ENCODE assay signal across 36 cellular contexts in genomic region chr10:132799856-132800255, GRCh38. TPM values are rescaled to one million over a fixed set of nuclear protein-coding genes. Genes with fewer than 3 reads are reported as not detected.
"Had no signal": no experiment of that assay in that cellular context is flagged by ENCODE, and none has a peak within 500 bp of the region (broad histone marks: within the 10 kb centered on the region; RNA-seq: fewer than 3 reads in every experiment).

No MANE protein-coding gene starts in this region.

- ATAC-seq: activated CD4-positive, alpha-beta T cell treated with anti-CD3 and anti-CD28 coated beads for 36 hours; activated CD8-positive, alpha-beta memory T cell treated with anti-CD3 and anti-CD28 coated beads, Interleukin-2, amount 10 ng/mL, durations not matched to agents 7 days and 5 days; activated CD8-positive, alpha-beta T cell treated with anti-CD3 and anti-CD28 coated beads, Interleukin-2, amount 10 ng/mL, durations not matched to agents 7 days and 5 days; activated naive CD8-positive, alpha-beta T cell treated with anti-CD3 and anti-CD28 coated beads, Interleukin-2, amount 50 U/mL, for 24 hours had no signal

- H3K4me3 ChIP-seq: ascending aorta, cardiac muscle cell had no signal

- DNase-seq: activated B cell treated with CpG ODN at 0.5 μM for 24 hours; activated CD4-positive, alpha-beta memory T cell treated with anti-CD3 and anti-CD28 coated beads, Interleukin-2, amount 10 ng/mL, durations not matched to agents 7 days and 5 days; activated CD4-positive, alpha-beta T cell treated with anti-CD3 and anti-CD28 coated beads for 36 hours; activated CD4-positive, alpha-beta T cell treated with anti-CD3 and anti-CD28 coated beads for 48 hours; activated CD4-positive, alpha-beta T cell treated with anti-CD3 and anti-CD28 coated beads, Interleukin-2, amount 10 ng/mL, durations not matched to agents 7 days and 5 days; activated CD4-positive, alpha-beta T cell treated with anti-CD3 and anti-CD28 coated beads, Interleukin-2, amount 50 U/mL, for 48 hours; activated CD4-positive, CD25-positive, alpha-beta regulatory T cell treated with anti-CD3 and anti-CD28 coated beads, Interleukin-2, amount 50 U/mL, for 72 hours; activated CD8-positive, alpha-beta memory T cell treated with anti-CD3 and anti-CD28 coated beads for 24 hours; activated CD8-positive, alpha-beta memory T cell treated with anti-CD3 and anti-CD28 coated beads, Interleukin-2, amount 10 ng/mL, durations not matched to agents 7 days and 5 days; activated CD8-positive, alpha-beta memory T cell treated with anti-CD3 and anti-CD28 coated beads, Interleukin-2, amount 50 U/mL, for 48 hours; activated CD8-positive, alpha-beta T cell treated with anti-CD3 and anti-CD28 coated beads, Interleukin-2, amount 10 ng/mL, durations not matched to agents 7 days and 5 days; activated effector memory CD4-positive, alpha-beta T cell treated with Interleukin-2 at 50 U/mL for 16 hours; activated gamma-delta T cell; activated naive CD4-positive, alpha-beta T cell treated with anti-CD3 and anti-CD28 coated beads, Interleukin-2, amount 10 ng/mL, durations not matched to agents 7 days and 5 days; activated naive CD4-positive, alpha-beta T cell treated with Interleukin-2 at 50 U/mL for 16 hours; activated naive CD8-positive, alpha-beta T cell treated with anti-CD3 and anti-CD28 coated beads, Interleukin-2, amount 10 ng/mL, durations not matched to agents 7 days and 5 days; activated naive CD8-positive, alpha-beta T cell treated with anti-CD3 and anti-CD28 coated beads, Interleukin-2, amount 50 U/mL, for 24 hours; activated T-cell treated with anti-CD3 and anti-CD28 coated beads, Interleukin-2, amount 50 U/mL, for 24 hours; activated T-cell treated with anti-CD3 and anti-CD28 coated beads, Interleukin-2, amount 50 U/mL, for 48 hours; amygdala; anterior cingulate cortex; central memory CD4-positive, alpha-beta T cell; SW 1271; T-helper 2 cell; T-helper 9 cell; WERI-Rb-1 had no signal

- H3K4me1 ChIP-seq: ascending aorta had no signal

- H3K36me3 Mint-ChIP-seq: activated CD8-positive, alpha-beta memory T cell treated with anti-CD3 and anti-CD28 coated beads, Interleukin-2, amount 10 ng/mL, durations not matched to agents 7 days and 5 days; activated naive CD4-positive, alpha-beta T cell treated with anti-CD3 and anti-CD28 coated beads, Interleukin-2, amount 10 ng/mL, durations not matched to agents 7 days and 5 days; activated naive CD4-positive, alpha-beta T cell treated with anti-CD3 and anti-CD28 coated beads, Interleukin-2, amount 50 U/mL, for 24 hours; activated naive CD8-positive, alpha-beta T cell; activated naive CD8-positive, alpha-beta T cell treated with anti-CD3 and anti-CD28 coated beads, Interleukin-2, amount 10 ng/mL, durations not matched to agents 7 days and 5 days; brain had no signal

- H3K27ac Mint-ChIP-seq: activated B cell treated with CpG ODN at 0.5 μM for 24 hours; activated CD4-positive, alpha-beta memory T cell treated with anti-CD3 and anti-CD28 coated beads, Interleukin-2, amount 10 ng/mL, durations not matched to agents 7 days and 5 days; activated CD4-positive, alpha-beta T cell treated with anti-CD3 and anti-CD28 coated beads for 36 hours; activated CD4-positive, alpha-beta T cell treated with anti-CD3 and anti-CD28 coated beads, Interleukin-2, amount 10 ng/mL, durations not matched to agents 7 days and 5 days; activated CD8-positive, alpha-beta memory T cell treated with anti-CD3 and anti-CD28 coated beads, Interleukin-2, amount 10 ng/mL, durations not matched to agents 7 days and 5 days; activated CD8-positive, alpha-beta T cell treated with anti-CD3 and anti-CD28 coated beads, Interleukin-2, amount 10 ng/mL, durations not matched to agents 7 days and 5 days; activated naive CD4-positive, alpha-beta T cell treated with anti-CD3 and anti-CD28 coated beads, Interleukin-2, amount 10 ng/mL, durations not matched to agents 7 days and 5 days; activated naive CD4-positive, alpha-beta T cell treated with anti-CD3 and anti-CD28 coated beads, Interleukin-2, amount 50 U/mL, for 24 hours; activated naive CD8-positive, alpha-beta T cell; activated naive CD8-positive, alpha-beta T cell treated with anti-CD3 and anti-CD28 coated beads, Interleukin-2, amount 10 ng/mL, durations not matched to agents 7 days and 5 days; activated naive CD8-positive, alpha-beta T cell treated with anti-CD3 and anti-CD28 coated beads, Interleukin-2, amount 50 U/mL, for 24 hours; activated T-cell treated with anti-CD3 and anti-CD28 coated beads, Interleukin-2, amount 50 U/mL, for 24 hours; activated T-helper 2 cell treated with anti-CD3 and anti-CD28 coated beads, Interferon-gamma antibody, Interleukin-2, Interleukin-4, amounts not matched to agents 10 μg/mL and 5 μg/mL and 100 μg/mL, durations not matched to agents 14 hours and 24 hours and 36 hours; T-helper 1 cell treated with Interleukin-12 subunit alpha and Interleukin-12 subunit beta and Interleukin-4 antibody, amounts not matched to agents 30 μg/mL and 1 μg/mL, for 36 hours; T-helper 2 cell treated with Interferon-gamma antibody and Interleukin-4, amounts not matched to agents 5 μg/mL and 100 μg/mL, for 36 hours had no signal

- H3K9me3 Mint-ChIP-seq: activated CD4-positive, alpha-beta memory T cell treated with anti-CD3 and anti-CD28 coated beads, Interleukin-2, amount 10 ng/mL, durations not matched to agents 7 days and 5 days; activated CD4-positive, alpha-beta T cell treated with anti-CD3 and anti-CD28 coated beads, Interleukin-2, amount 10 ng/mL, durations not matched to agents 7 days and 5 days; activated naive CD4-positive, alpha-beta T cell treated with anti-CD3 and anti-CD28 coated beads, Interleukin-2, amount 10 ng/mL, durations not matched to agents 7 days and 5 days; activated naive CD4-positive, alpha-beta T cell treated with anti-CD3 and anti-CD28 coated beads, Interleukin-2, amount 50 U/mL, for 24 hours; activated naive CD8-positive, alpha-beta T cell treated with anti-CD3 and anti-CD28 coated beads, Interleukin-2, amount 10 ng/mL, durations not matched to agents 7 days and 5 days; activated naive CD8-positive, alpha-beta T cell treated with anti-CD3 and anti-CD28 coated beads, Interleukin-2, amount 50 U/mL, for 24 hours; activated T-cell treated with anti-CD3 and anti-CD28 coated beads, Interleukin-2, amount 50 U/mL, for 24 hours; activated T-helper 2 cell treated with anti-CD3 and anti-CD28 coated beads, Interferon-gamma antibody, Interleukin-2, Interleukin-4, amounts not matched to agents 10 μg/mL and 5 μg/mL and 100 μg/mL, durations not matched to agents 14 hours and 24 hours and 36 hours; T-helper 1 cell treated with Interleukin-12 subunit alpha and Interleukin-12 subunit beta and Interleukin-4 antibody, amounts not matched to agents 30 μg/mL and 1 μg/mL, for 36 hours; T-helper 2 cell treated with Interferon-gamma antibody and Interleukin-4, amounts not matched to agents 5 μg/mL and 100 μg/mL, for 36 hours had no signal

- H3K27me3 Mint-ChIP-seq: activated B cell treated with CpG ODN at 0.5 μM for 24 hours; activated CD4-positive, alpha-beta memory T cell treated with anti-CD3 and anti-CD28 coated beads, Interleukin-2, amount 10 ng/mL, durations not matched to agents 7 days and 5 days; activated CD4-positive, alpha-beta T cell treated with anti-CD3 and anti-CD28 coated beads for 36 hours; activated CD4-positive, alpha-beta T cell treated with anti-CD3 and anti-CD28 coated beads, Interleukin-2, amount 10 ng/mL, durations not matched to agents 7 days and 5 days; activated CD8-positive, alpha-beta memory T cell treated with anti-CD3 and anti-CD28 coated beads, Interleukin-2, amount 10 ng/mL, durations not matched to agents 7 days and 5 days; activated naive CD4-positive, alpha-beta T cell treated with anti-CD3 and anti-CD28 coated beads, Interleukin-2, amount 10 ng/mL, durations not matched to agents 7 days and 5 days; activated naive CD8-positive, alpha-beta T cell; activated naive CD8-positive, alpha-beta T cell treated with anti-CD3 and anti-CD28 coated beads, Interleukin-2, amount 10 ng/mL, durations not matched to agents 7 days and 5 days; activated naive CD8-positive, alpha-beta T cell treated with anti-CD3 and anti-CD28 coated beads, Interleukin-2, amount 50 U/mL, for 24 hours; activated T-cell treated with anti-CD3 and anti-CD28 coated beads, Interleukin-2, amount 50 U/mL, for 24 hours had no signal

- H3K36me3 ChIP-seq: ascending aorta, cardiac muscle cell, WERI-Rb-1 had no signal

- H3K27me3 ChIP-seq: ascending aorta had no signal

- H3K4me3 Mint-ChIP-seq: activated B cell treated with CpG ODN at 0.5 μM for 24 hours; activated CD4-positive, alpha-beta memory T cell treated with anti-CD3 and anti-CD28 coated beads, Interleukin-2, amount 10 ng/mL, durations not matched to agents 7 days and 5 days; activated CD4-positive, alpha-beta T cell treated with anti-CD3 and anti-CD28 coated beads for 36 hours; activated CD4-positive, alpha-beta T cell treated with anti-CD3 and anti-CD28 coated beads, Interleukin-2, amount 10 ng/mL, durations not matched to agents 7 days and 5 days; activated CD8-positive, alpha-beta memory T cell treated with anti-CD3 and anti-CD28 coated beads, Interleukin-2, amount 10 ng/mL, durations not matched to agents 7 days and 5 days; activated CD8-positive, alpha-beta T cell treated with anti-CD3 and anti-CD28 coated beads, Interleukin-2, amount 10 ng/mL, durations not matched to agents 7 days and 5 days; activated naive CD4-positive, alpha-beta T cell treated with anti-CD3 and anti-CD28 coated beads, Interleukin-2, amount 10 ng/mL, durations not matched to agents 7 days and 5 days; activated naive CD4-positive, alpha-beta T cell treated with anti-CD3 and anti-CD28 coated beads, Interleukin-2, amount 50 U/mL, for 24 hours; activated naive CD8-positive, alpha-beta T cell; activated naive CD8-positive, alpha-beta T cell treated with anti-CD3 and anti-CD28 coated beads, Interleukin-2, amount 10 ng/mL, durations not matched to agents 7 days and 5 days; activated naive CD8-positive, alpha-beta T cell treated with anti-CD3 and anti-CD28 coated beads, Interleukin-2, amount 50 U/mL, for 24 hours; activated T-cell treated with anti-CD3 and anti-CD28 coated beads, Interleukin-2, amount 50 U/mL, for 24 hours; brain; T-helper 1 cell treated with Interleukin-12 subunit alpha and Interleukin-12 subunit beta and Interleukin-4 antibody, amounts not matched to agents 30 μg/mL and 1 μg/mL, for 36 hours; T-helper 2 cell treated with Interferon-gamma antibody and Interleukin-4, amounts not matched to agents 5 μg/mL and 100 μg/mL, for 36 hours had no signal

- H3K4me1 Mint-ChIP-seq: activated B cell treated with CpG ODN at 0.5 μM for 24 hours; activated CD4-positive, alpha-beta memory T cell treated with anti-CD3 and anti-CD28 coated beads, Interleukin-2, amount 10 ng/mL, durations not matched to agents 7 days and 5 days; activated CD4-positive, alpha-beta T cell treated with anti-CD3 and anti-CD28 coated beads for 36 hours; activated CD4-positive, alpha-beta T cell treated with anti-CD3 and anti-CD28 coated beads, Interleukin-2, amount 10 ng/mL, durations not matched to agents 7 days and 5 days; activated CD8-positive, alpha-beta memory T cell treated with anti-CD3 and anti-CD28 coated beads, Interleukin-2, amount 10 ng/mL, durations not matched to agents 7 days and 5 days; activated naive CD4-positive, alpha-beta T cell treated with anti-CD3 and anti-CD28 coated beads, Interleukin-2, amount 10 ng/mL, durations not matched to agents 7 days and 5 days; activated naive CD4-positive, alpha-beta T cell treated with anti-CD3 and anti-CD28 coated beads, Interleukin-2, amount 50 U/mL, for 24 hours; activated naive CD8-positive, alpha-beta T cell treated with anti-CD3 and anti-CD28 coated beads, Interleukin-2, amount 10 ng/mL, durations not matched to agents 7 days and 5 days; activated naive CD8-positive, alpha-beta T cell treated with anti-CD3 and anti-CD28 coated beads, Interleukin-2, amount 50 U/mL, for 24 hours had no signal

- H3K27ac ChIP-seq: ascending aorta, cardiac muscle cell, WERI-Rb-1 had no signal

RNA-seq across cellular contexts. Expression of gene NKX6-2, which starts 13.9 kb away (rescaled TPM):
- total RNA-seq: activated B cell treated with CpG ODN at 0.5 μM for 24 hours; activated CD4-positive, alpha-beta memory T cell treated with anti-CD3 and anti-CD28 coated beads, Interleukin-2, amount 10 ng/mL, durations not matched to agents 7 days and 5 days; activated CD4-positive, alpha-beta T cell treated with anti-CD3 and anti-CD28 coated beads for 36 hours; activated CD4-positive, alpha-beta T cell treated with anti-CD3 and anti-CD28 coated beads, Interleukin-2, amount 10 ng/mL, durations not matched to agents 7 days and 5 days; activated CD8-positive, alpha-beta memory T cell treated with anti-CD3 and anti-CD28 coated beads, Interleukin-2, amount 10 ng/mL, durations not matched to agents 7 days and 5 days; activated CD8-positive, alpha-beta T cell treated with anti-CD3 and anti-CD28 coated beads, Interleukin-2, amount 10 ng/mL, durations not matched to agents 7 days and 5 days; activated naive CD8-positive, alpha-beta T cell treated with anti-CD3 and anti-CD28 coated beads, Interleukin-2, amount 10 ng/mL, durations not matched to agents 7 days and 5 days; activated T-helper 2 cell treated with anti-CD3 and anti-CD28 coated beads, Interferon-gamma antibody, Interleukin-2, Interleukin-4, amounts not matched to agents 10 μg/mL and 5 μg/mL and 100 μg/mL, durations not matched to agents 14 hours and 24 hours and 36 hours; ascending aorta; bronchial epithelial cell; cerebellum had no signal
